ENCODE assay signal across 15 cellular contexts in genomic region chr22:32996702-32997101, GRCh38.
DNase-seq lines count a peak whose midpoint lies in the region; ATAC-seq and TF ChIP-seq lines count a peak whose summit lies in the region.
"Had no signal": no experiment of that assay in that cellular context is flagged by ENCODE, and none has a peak within 500 bp of the region (broad histone marks: within the 10 kb centered on the region; RNA-seq: fewer than 3 reads in every experiment).

No MANE protein-coding gene starts in this region.

- H2AFZ ChIP-seq in HCT116 (ENCODE audit: low read depth, low read length, poor library complexity, severe bottlenecking): no peak overlapping the region

- BruUV-seq in HCT116 (replicated peaks; lab: Mats Ljungman, UMichigan): no TSS peak

- no peak for TF ChIP-seq RAD21 in HCT116 (IDR thresholded peaks at IDR 0.05; ENCODE audit: low read depth)

- peaks cover 4% of the 10 kb centered on the region for H3K4me1 Mint-ChIP-seq in chondrocyte (ENCODE audit: low read depth)
- H3K4me1 Mint-ChIP-seq in activated CD8-positive, alpha-beta T cell treated with anti-CD3 and anti-CD28 coated beads for 36 hours (ENCODE audit: low read depth): peaks cover 2% of the 10 kb centered on the region

- H4K20me1 ChIP-seq in HCT116 (ENCODE audit: insufficient read depth): no peaks in the 10 kb centered on the region
- H4K20me1 ChIP-seq: BLaER1 treated with 17β-estradiol and CSF1 and Interleukin-3, amounts not matched to agents 10 nM and 100 nM had no signal

- H3K9me3 ChIP-seq in HCT116 (ENCODE audit: control insufficient read depth in 1 of 2, insufficient read depth in 1 of 2, low read depth in 1 of 2, low read length in 2 of 2) (no peaks in the 10 kb centered on the region), tibial artery (no peaks in the 10 kb centered on the region)
- H3K9me3 ChIP-seq: BLaER1 treated with 17β-estradiol and CSF1 and Interleukin-3, amounts not matched to agents 10 nM and 100 nM had no signal

- ATAC-seq in HCT116 (peak; percentile 57), left lobe of liver (no peak)
- no peak for ATAC-seq in activated CD8-positive, alpha-beta T cell treated with anti-CD3 and anti-CD28 coated beads for 36 hours
- ATAC-seq: SK-N-SH treated with all-trans-retinoic acid at 6 μM for 48 hours had no signal

- H3K4me2 ChIP-seq in HCT116 (ENCODE audit: low read length): no peak overlapping the region
- H3K4me2 ChIP-seq: BLaER1 treated with 17β-estradiol and CSF1 and Interleukin-3, amounts not matched to agents 10 nM and 100 nM had no signal

- H3K4me1 ChIP-seq in HCT116 (ENCODE audit: control insufficient read depth in 1 of 2, insufficient read depth in 2 of 2, low read length in 2 of 2) (peaks cover 0 to 4% of the 10 kb centered on the region in 2 experiments; a peak in 1 of 4 replicates), tibial artery (no peaks in the 10 kb centered on the region)

- RAD21 ChIA-PET in HCT116 (lab: Charles Lee; ENCODE audit: low non-redundant PET in 1 of 2, low total read pairs in 2 of 2, uncharacterized antibody in 2 of 2, unreplicated experiment in 2 of 2): no interaction called here

- H3K27ac Mint-ChIP-seq in chondrocyte (ENCODE audit: unreplicated experiment): no peak overlapping the region
- H3K27ac Mint-ChIP-seq in activated CD8-positive, alpha-beta T cell treated with anti-CD3 and anti-CD28 coated beads for 36 hours: no peak overlapping the region
- H3K27ac Mint-ChIP-seq: activated T-helper 1 cell treated with anti-CD3 and anti-CD28 coated beads, Interleukin-12 subunit alpha, Interleukin-12 subunit beta, Interleukin-2, Interleukin-4 antibody, amounts not matched to agents 30 ng/mL and 10 ng/mL and 1 ng/mL, durations not matched to agents 14 hours and 24 hours and 36 hours; naive B cell had no signal

- POLR2A ChIA-PET in HCT116 (lab: Charles Lee): no interaction called here
- POLR2A ChIA-PET in activated CD8-positive, alpha-beta T cell treated with anti-CD3 and anti-CD28 coated beads for 36 hours (lab: Charles Lee): no interaction called here

- H3K27ac ChIP-seq in HCT116 (ENCODE audit: low read depth, low read length): no peak overlapping the region
- H3K27ac ChIP-seq in tibial artery: no peak overlapping the region
- H3K27ac ChIP-seq: BLaER1 treated with 17β-estradiol and CSF1 and Interleukin-3, amounts not matched to agents 10 nM and 100 nM had no signal

- no peaks in the 10 kb centered on the region for H3K9me3 Mint-ChIP-seq in chondrocyte (ENCODE audit: low read depth)
- no peaks in the 10 kb centered on the region for H3K9me3 Mint-ChIP-seq in activated CD8-positive, alpha-beta T cell treated with anti-CD3 and anti-CD28 coated beads for 36 hours
- H3K9me3 Mint-ChIP-seq: activated T-helper 1 cell treated with anti-CD3 and anti-CD28 coated beads, Interleukin-12 subunit alpha, Interleukin-12 subunit beta, Interleukin-2, Interleukin-4 antibody, amounts not matched to agents 30 ng/mL and 10 ng/mL and 1 ng/mL, durations not matched to agents 14 hours and 24 hours and 36 hours; naive B cell had no signal

- H3K4me3 ChIP-seq in HCT116 (replicated peaks in 1 of 2; ENCODE audit: low read depth in 1 of 2, low read length in 2 of 2) (no peak overlapping the region), epithelial cell of esophagus (ENCODE audit: low read length) (no peak overlapping the region), tibial artery (no peak overlapping the region)
- H3K4me3 ChIP-seq: BLaER1 treated with 17β-estradiol and CSF1 and Interleukin-3, amounts not matched to agents 10 nM and 100 nM had no signal

- DNase-seq in HCT116 (ENCODE audit: low read depth, low spot score): no peak
- peak; percentile 96 for DNase-seq in epithelial cell of esophagus (ENCODE audit: low read depth)
- peak; percentile 43 for DNase-seq in left lobe of liver (ENCODE audit: low spot score)
- DNase-seq in tibial artery: peak; percentile 86
- no peak for DNase-seq in NCI-H128 (lab: John Stamatoyannopoulos, UW; ENCODE audit: unreplicated experiment)
- DNase-seq in chondrocyte (ENCODE audit: low spot score): no peak
- no peak for DNase-seq in 8988T
- DNase-seq in activated CD8-positive, alpha-beta T cell treated with anti-CD3 and anti-CD28 coated beads for 36 hours: no peak
- DNase-seq: GDM1, naive B cell, NCI-H1105 treated with DMSO at 0.1 percent for 48 hours, NCI-H82 had no signal

- TF ChIP-seq CTCF in HCT116 (IDR thresholded peaks at IDR 0.05 in 2 of 3, conservative IDR thresholded peaks at IDR 0.05 in 1 of 3; ENCODE audit: borderline replicate concordance in 1 of 3, insufficient read depth in 1 of 3, low read depth in 2 of 3, low read length in 2 of 3) (no peak), epithelial cell of esophagus (IDR thresholded peaks at IDR 0.05; ENCODE audit: insufficient read depth, low read depth, low read length, missing control alignments) (no peak), tibial artery (IDR thresholded peaks at IDR 0.05) (no peak), chondrocyte (IDR thresholded peaks at IDR 0.05) (no peak)
- TF ChIP-seq CTCF in activated CD8-positive, alpha-beta T cell treated with anti-CD3 and anti-CD28 coated beads for 36 hours (IDR thresholded peaks at IDR 0.05): no peak

- no peak overlapping the region for H3K9ac ChIP-seq in HCT116 (ENCODE audit: low read length)
- H3K9ac ChIP-seq: BLaER1 treated with 17β-estradiol and CSF1 and Interleukin-3, amounts not matched to agents 10 nM and 100 nM had no signal

- intact Hi-C loops in HCT116 (cut with micrococcal nuclease): no loop called here
- intact Hi-C loops in tibial artery (cut with DNase I; ENCODE audit: low total_unique reads): no loop called here
- intact Hi-C loops in activated CD8-positive, alpha-beta T cell treated with anti-CD3 and anti-CD28 coated beads for 36 hours (cut with micrococcal nuclease): no loop called here

- H3K27me3 Mint-ChIP-seq in chondrocyte (ENCODE audit: low read depth): peaks cover 30% of the 10 kb centered on the region
- peaks cover 1% of the 10 kb centered on the region for H3K27me3 Mint-ChIP-seq in activated CD8-positive, alpha-beta T cell treated with anti-CD3 and anti-CD28 coated beads for 36 hours

- no peak overlapping the region for H3K4me3 Mint-ChIP-seq in chondrocyte (ENCODE audit: unreplicated experiment)
- no peak overlapping the region for H3K4me3 Mint-ChIP-seq in activated CD8-positive, alpha-beta T cell treated with anti-CD3 and anti-CD28 coated beads for 36 hours
- H3K4me3 Mint-ChIP-seq: activated T-helper 1 cell treated with anti-CD3 and anti-CD28 coated beads, Interleukin-12 subunit alpha, Interleukin-12 subunit beta, Interleukin-2, Interleukin-4 antibody, amounts not matched to agents 30 ng/mL and 10 ng/mL and 1 ng/mL, durations not matched to agents 14 hours and 24 hours and 36 hours had no signal

- H3K79me2 ChIP-seq in HCT116 (ENCODE audit: insufficient read depth, low read length): no peaks in the 10 kb centered on the region

- TF ChIP-seq POLR2A in HCT116 (IDR thresholded peaks at IDR 0.05; ENCODE audit: borderline replicate concordance, extremely low read depth, insufficient read depth, insufficient read length): no peak

- no peaks in the 10 kb centered on the region; the same call in 1 of the 2 replicates for H3K27me3 ChIP-seq in HCT116 (ENCODE audit: insufficient read depth, low read length)
- no peaks in the 10 kb centered on the region for H3K27me3 ChIP-seq in tibial artery
- H3K27me3 ChIP-seq: BLaER1 treated with 17β-estradiol and CSF1 and Interleukin-3, amounts not matched to agents 10 nM and 100 nM had no signal

- no peaks in the 10 kb centered on the region for H3K36me3 Mint-ChIP-seq in chondrocyte (ENCODE audit: low read depth)
- no peaks in the 10 kb centered on the region for H3K36me3 Mint-ChIP-seq in activated CD8-positive, alpha-beta T cell treated with anti-CD3 and anti-CD28 coated beads for 36 hours (ENCODE audit: low read depth)

- CTCF ChIA-PET in HCT116 (lab: Charles Lee): no interaction called here
- CTCF ChIA-PET in activated CD8-positive, alpha-beta T cell treated with anti-CD3 and anti-CD28 coated beads for 36 hours (lab: Charles Lee): no interaction called here

- H3K9me2 ChIP-seq in HCT116 (ENCODE audit: insufficient read depth): no peaks in the 10 kb centered on the region

- H3K36me3 ChIP-seq in HCT116 (ENCODE audit: control insufficient read depth in 1 of 2, insufficient read depth in 2 of 2, low read length in 2 of 2) (no peaks in the 10 kb centered on the region), tibial artery (no peaks in the 10 kb centered on the region)
- H3K36me3 ChIP-seq: BLaER1 treated with 17β-estradiol and CSF1 and Interleukin-3, amounts not matched to agents 10 nM and 100 nM had no signal

TF ChIP-seq in HCT116, 20 proteins besides CTCF, POLR2A, EP300 and RAD21 (continues in another document):
- TF ChIP-seq POLR2AphosphoS5 (IDR thresholded peaks at IDR 0.05; ENCODE audit: low read depth, low read length): no peak
- TF ChIP-seq ZBTB33 (IDR thresholded peaks at IDR 0.05; ENCODE audit: extremely low read depth, insufficient replicate concordance, low read length): no peak
- TF ChIP-seq EGR1 (IDR thresholded peaks at IDR 0.05; ENCODE audit: low read depth): no peak
- no peak for TF ChIP-seq SRF (IDR thresholded peaks at IDR 0.05; ENCODE audit: low read depth)
- TF ChIP-seq YY1 (IDR thresholded peaks at IDR 0.05; ENCODE audit: extremely low read depth, insufficient replicate concordance, low read depth, low read length): no peak
- TF ChIP-seq CBX3 (IDR thresholded peaks at IDR 0.05; ENCODE audit: low read depth): no peak
- no peak for TF ChIP-seq SIN3A (IDR thresholded peaks at IDR 0.05; ENCODE audit: low read depth)
- no peak for TF ChIP-seq SP1 (IDR thresholded peaks at IDR 0.05; ENCODE audit: low read depth)
- no peak for TF ChIP-seq JUND (IDR thresholded peaks at IDR 0.05)
- TF ChIP-seq TCF7L2 (IDR thresholded peaks at IDR 0.05; ENCODE audit: borderline replicate concordance, extremely low read depth, insufficient read depth, insufficient read length): no peak
- TF ChIP-seq EZH2 (IDR thresholded peaks at IDR 0.05): no peak

Comparison
In these comparisons a context has a peak if more than half of its experiments do, and no peak if none do; other contexts are left out.
1. DNase-seq: peak in epithelial cell of esophagus (single experiment), left lobe of liver (single experiment) and tibial artery (2 of 2); none in HCT116 (single experiment), NCI-H128 (single experiment), chondrocyte (single experiment), 8988T (single experiment) and activated CD8-positive, alpha-beta T cell treated with anti-CD3 and anti-CD28 coated beads for 36 hours (single experiment).